ENCODE assay signal across 13 cellular contexts in the genomic region with DNA sequence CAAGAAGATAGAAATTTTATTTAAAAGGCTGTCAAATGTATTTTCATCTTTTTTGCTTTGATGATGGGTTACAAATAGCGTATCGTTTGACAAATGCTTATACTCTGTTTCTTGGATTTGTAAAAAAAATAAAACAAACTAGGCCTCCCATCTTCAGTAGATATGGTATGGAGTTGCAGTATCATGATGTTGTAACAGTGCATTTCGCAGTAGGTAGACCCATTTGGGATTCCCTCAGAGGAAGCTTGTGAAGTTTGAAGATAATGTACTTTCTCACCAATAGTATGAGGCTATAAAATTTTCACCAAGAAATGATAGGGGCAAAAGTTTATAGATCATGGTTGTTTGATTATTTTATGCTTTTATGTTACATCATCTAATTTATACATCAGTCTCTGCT. TPM values are rescaled to one million over a fixed set of nuclear protein-coding genes. Genes with fewer than 3 reads are reported as not detected.
DNase-seq lines count a peak whose midpoint lies in the region; ATAC-seq and TF ChIP-seq lines count a peak whose summit lies in the region.
"Had no signal": no experiment of that assay in that cellular context is flagged by ENCODE, and none has a peak within 500 bp of the region (broad histone marks: within the 10 kb centered on the region; RNA-seq: fewer than 3 reads in every experiment).

No MANE protein-coding gene starts in this region.

- H3K9me3 ChIP-seq in T-helper 17 cell (ENCODE audit: control insufficient read depth, low read length, poor library complexity, severe bottlenecking): no peaks in the 10 kb centered on the region
- no peaks in the 10 kb centered on the region for H3K9me3 ChIP-seq in esophagus squamous epithelium
- no peaks in the 10 kb centered on the region for H3K9me3 ChIP-seq in thoracic aorta
- H3K9me3 ChIP-seq: heart right ventricle had no signal

- no peaks in the 10 kb centered on the region for H3K9me3 Mint-ChIP-seq in activated naive CD4-positive, alpha-beta T cell treated with anti-CD3 and anti-CD28 coated beads, Interleukin-2, amount 50 U/mL, for 24 hours

- H3K36me3 Mint-ChIP-seq in activated naive CD4-positive, alpha-beta T cell treated with anti-CD3 and anti-CD28 coated beads, Interleukin-2, amount 50 U/mL, for 24 hours: peaks cover 1% of the 10 kb centered on the region
- H3K36me3 Mint-ChIP-seq in T-helper 17 cell (ENCODE audit: low read depth): peaks cover 8% of the 10 kb centered on the region

- H3K36me3 ChIP-seq in esophagus squamous epithelium: no peaks in the 10 kb centered on the region
- H3K36me3 ChIP-seq in thoracic aorta: no peaks in the 10 kb centered on the region

- peak overlapping the region; percentile 91 for H3K27ac Mint-ChIP-seq in activated naive CD4-positive, alpha-beta T cell treated with anti-CD3 and anti-CD28 coated beads, Interleukin-2, amount 50 U/mL, for 24 hours
- peak overlapping the region; percentile 95 for H3K27ac Mint-ChIP-seq in T-helper 17 cell

- TF ChIP-seq POLR2A in esophagus squamous epithelium (IDR thresholded peaks at IDR 0.05): no peak

- peak; percentile 15 for ATAC-seq in T-helper 17 cell
- no peak for ATAC-seq in thoracic aorta (ENCODE audit: insufficient number of reproducible peaks, low FRiP score, low read depth)
- ATAC-seq in HG03442 (IDR thresholded peaks at IDR 0.05; ENCODE audit: unreplicated experiment): no peak
- ATAC-seq: left lobe of liver had no signal

- H3K4me3 Mint-ChIP-seq in activated naive CD4-positive, alpha-beta T cell treated with anti-CD3 and anti-CD28 coated beads, Interleukin-2, amount 50 U/mL, for 24 hours: peak overlapping the region; percentile 80
- H3K4me3 Mint-ChIP-seq in T-helper 17 cell: peak overlapping the region; percentile 77

- no peak for DNase-seq in activated naive CD4-positive, alpha-beta T cell treated with anti-CD3 and anti-CD28 coated beads, Interleukin-2, amount 50 U/mL, for 16 hours
- no peak for DNase-seq in T-helper 17 cell
- no peak for DNase-seq in esophagus squamous epithelium (lab: John Stamatoyannopoulos, UW)
- no peak for DNase-seq in thoracic aorta (ENCODE audit: low spot score)
- no peak for DNase-seq in NCI-H1694 treated with DMSO at 0.1 percent for 48 hours (lab: John Stamatoyannopoulos, UW)
- no peak for DNase-seq in NCI-H82 (lab: John Stamatoyannopoulos, UW)
- DNase-seq: anterior cingulate cortex; effector CD4-positive, alpha-beta T cell; heart right ventricle; NCI-H2107 had no signal

- peak overlapping the region in 3 of 4 donors; percentile 20 to 56 (median 39) for H3K27ac ChIP-seq in esophagus squamous epithelium
- peak overlapping the region; percentile 41 to 97 for H3K27ac ChIP-seq in thoracic aorta

- intact Hi-C loops in esophagus squamous epithelium (cut with DNase I): no loop called here

- WGBS in esophagus squamous epithelium, 2 donors: 66 to 84% methylated on average over 3 of the region's 3 CpGs

- H3K4me3 ChIP-seq in esophagus squamous epithelium (peak overlapping the region in 1 of 4 donors; percentile 1), thoracic aorta (peak overlapping the region; percentile 44)

- H3K4me1 ChIP-seq in esophagus squamous epithelium (peaks cover 29 to 99% (median 59%) of the 10 kb centered on the region in 3 donors), thoracic aorta (ENCODE audit: control insufficient read depth in 1 of 2, low read depth in 2 of 2) (peaks cover 84 to 92% of the 10 kb centered on the region in 2 donors)

- H3K4me1 Mint-ChIP-seq in activated naive CD4-positive, alpha-beta T cell treated with anti-CD3 and anti-CD28 coated beads, Interleukin-2, amount 50 U/mL, for 24 hours: peaks cover 83% of the 10 kb centered on the region
- H3K4me1 Mint-ChIP-seq in T-helper 17 cell: peaks cover 64% of the 10 kb centered on the region

- H3K27me3 Mint-ChIP-seq in activated naive CD4-positive, alpha-beta T cell treated with anti-CD3 and anti-CD28 coated beads, Interleukin-2, amount 50 U/mL, for 24 hours: no peaks in the 10 kb centered on the region
- no peaks in the 10 kb centered on the region for H3K27me3 Mint-ChIP-seq in T-helper 17 cell

- H3K27me3 ChIP-seq in esophagus squamous epithelium: no peaks in the 10 kb centered on the region
- no peaks in the 10 kb centered on the region for H3K27me3 ChIP-seq in thoracic aorta (replicated peaks; ENCODE audit: insufficient read depth)
- H3K27me3 ChIP-seq: heart right ventricle had no signal

- TF ChIP-seq CTCF in esophagus squamous epithelium (IDR thresholded peaks at IDR 0.05): no peak
- no peak for TF ChIP-seq CTCF in thoracic aorta (IDR thresholded peaks at IDR 0.05)

RNA-seq across cellular contexts. Expression of gene MBNL1, which starts 10.7 kb away (rescaled TPM):
- total RNA-seq in T-helper 17 cell: 100 to 1,000 TPM; 641 to 725 TPM
- total RNA-seq in esophagus squamous epithelium: 100 to 1,000 TPM in 3 of 4 donors, 10 to 100 TPM in 1; 94.0 to 318 (median 161) TPM
- 1,000 to 10,000 TPM in 1 of 2 donors, 100 to 1,000 TPM in 1; 783 to 1,062 TPM for total RNA-seq in thoracic aorta
